In the genomic region with DNA sequence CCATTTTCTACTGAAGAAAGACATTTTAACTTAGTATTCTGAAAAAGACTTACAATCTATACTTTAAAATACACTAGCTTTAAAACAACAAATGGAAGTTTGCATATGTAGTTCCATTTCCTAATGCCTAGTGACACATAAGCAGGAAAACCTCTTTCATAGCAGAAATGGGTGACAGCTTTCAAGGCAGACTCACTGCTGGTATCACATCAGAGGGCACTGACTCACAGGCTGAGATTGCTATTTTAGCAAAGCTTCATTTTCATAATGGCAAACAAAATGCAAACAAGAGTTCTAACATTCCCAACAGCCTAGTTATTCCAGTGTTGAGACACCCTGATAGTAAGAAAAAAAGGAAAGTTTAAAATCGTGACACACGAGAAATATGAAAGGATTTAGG, we compare ENCODE assay signal across 13 cellular contexts. TPM values are rescaled to one million over a fixed set of nuclear protein-coding genes. Genes with fewer than 3 reads are reported as not detected.
DNase-seq lines count a peak whose midpoint lies in the region; ATAC-seq lines count a peak whose summit lies in the region.
"Had no signal": no experiment of that assay in that cellular context is flagged by ENCODE, and none has a peak within 500 bp of the region (broad histone marks: within the 10 kb centered on the region; RNA-seq: fewer than 3 reads in every experiment).

No MANE protein-coding gene starts in this region.

- H3K9me3 Mint-ChIP-seq in activated T-cell treated with anti-CD3 and anti-CD28 coated beads, Interleukin-2, amount 50 U/mL, for 72 hours, result no peaks in the 10 kb centered on the region
- H3K9me3 Mint-ChIP-seq in activated CD4-positive, alpha-beta memory T cell treated with anti-CD3 and anti-CD28 coated beads, Interleukin-2, amount 10 ng/mL, durations not matched to agents 7 days and 5 days, result no peaks in the 10 kb centered on the region
- no peaks in the 10 kb centered on the region for H3K9me3 Mint-ChIP-seq in stimulated activated effector memory CD8-positive, alpha-beta T cell treated with anti-CD3 and anti-CD28 coated beads, Interleukin-12 subunit alpha, Interleukin-12 subunit beta, amount 100 ng/mL, for 72 hours

- H3K36me3 Mint-ChIP-seq in activated T-cell treated with anti-CD3 and anti-CD28 coated beads, Interleukin-2, amount 50 U/mL, for 72 hours (ENCODE audit: insufficient read depth in 2 of 2), result peaks cover 0 to 12% of the 10 kb centered on the region in 2 donors
- H3K36me3 Mint-ChIP-seq in activated CD4-positive, alpha-beta memory T cell treated with anti-CD3 and anti-CD28 coated beads, Interleukin-2, amount 10 ng/mL, durations not matched to agents 7 days and 5 days (ENCODE audit: low read depth), result peaks cover 36% of the 10 kb centered on the region
- H3K36me3 Mint-ChIP-seq in stimulated activated effector memory CD8-positive, alpha-beta T cell treated with anti-CD3 and anti-CD28 coated beads, Interleukin-12 subunit alpha, Interleukin-12 subunit beta, amount 100 ng/mL, for 72 hours, result peaks cover 90% of the 10 kb centered on the region

- peak overlapping the region; percentile 83 for H3K27ac Mint-ChIP-seq in activated T-cell treated with anti-CD3 and anti-CD28 coated beads, Interleukin-2, amount 50 U/mL, for 72 hours
- H3K27ac Mint-ChIP-seq in activated CD4-positive, alpha-beta memory T cell treated with anti-CD3 and anti-CD28 coated beads, Interleukin-2, amount 10 ng/mL, durations not matched to agents 7 days and 5 days, result peak overlapping the region; percentile 0
- peak overlapping the region; percentile 69 for H3K27ac Mint-ChIP-seq in stimulated activated effector memory CD8-positive, alpha-beta T cell treated with anti-CD3 and anti-CD28 coated beads, Interleukin-12 subunit alpha, Interleukin-12 subunit beta, amount 100 ng/mL, for 72 hours

- POLR2A ChIA-PET in activated CD4-positive, alpha-beta memory T cell treated with anti-CD3 and anti-CD28 coated beads, Interleukin-2, amount 10 ng/mL, durations not matched to agents 7 days and 5 days (lab: Charles Lee), result interaction anchor here (1.2 to 1.9 kb wide), 2 partner anchors 16 to 18 kb away, joined by 3 to 6 read pairs; partner anchors contain the start of gene GSPT1

- CTCF ChIA-PET in activated CD4-positive, alpha-beta memory T cell treated with anti-CD3 and anti-CD28 coated beads, Interleukin-2, amount 10 ng/mL, durations not matched to agents 7 days and 5 days (lab: Charles Lee), result no interaction called here

- ATAC-seq in activated T-cell treated with anti-CD3 and anti-CD28 coated beads, Interleukin-2, amount 50 U/mL, for 72 hours (replicated peaks in 1 of 2), result peak in 1 of 2 donors; percentile 69
- ATAC-seq in stimulated activated effector memory CD8-positive, alpha-beta T cell treated with anti-CD3 and anti-CD28 coated beads, Interleukin-12 subunit alpha, Interleukin-12 subunit beta, amount 100 ng/mL, for 72 hours, result peak; percentile 72
- ATAC-seq: upper lobe of right lung had no signal

- H3K27me3 Mint-ChIP-seq in activated T-cell treated with anti-CD3 and anti-CD28 coated beads, Interleukin-2, amount 50 U/mL, for 72 hours (ENCODE audit: low read depth), result no peaks in the 10 kb centered on the region
- no peaks in the 10 kb centered on the region for H3K27me3 Mint-ChIP-seq in activated CD4-positive, alpha-beta memory T cell treated with anti-CD3 and anti-CD28 coated beads, Interleukin-2, amount 10 ng/mL, durations not matched to agents 7 days and 5 days

- H3K4me1 Mint-ChIP-seq in activated T-cell treated with anti-CD3 and anti-CD28 coated beads, Interleukin-2, amount 50 U/mL, for 72 hours (ENCODE audit: low read depth), result peaks cover 42% of the 10 kb centered on the region
- peaks cover 40% of the 10 kb centered on the region for H3K4me1 Mint-ChIP-seq in activated CD4-positive, alpha-beta memory T cell treated with anti-CD3 and anti-CD28 coated beads, Interleukin-2, amount 10 ng/mL, durations not matched to agents 7 days and 5 days
- H3K4me1 Mint-ChIP-seq in stimulated activated effector memory CD8-positive, alpha-beta T cell treated with anti-CD3 and anti-CD28 coated beads, Interleukin-12 subunit alpha, Interleukin-12 subunit beta, amount 100 ng/mL, for 72 hours, result peaks cover 47% of the 10 kb centered on the region

- H3K4me3 Mint-ChIP-seq in activated T-cell treated with anti-CD3 and anti-CD28 coated beads, Interleukin-2, amount 50 U/mL, for 72 hours, result peak overlapping the region in 1 of 2 donors; percentile 1
- H3K4me3 Mint-ChIP-seq in activated CD4-positive, alpha-beta memory T cell treated with anti-CD3 and anti-CD28 coated beads, Interleukin-2, amount 10 ng/mL, durations not matched to agents 7 days and 5 days, result no peak overlapping the region
- no peak overlapping the region for H3K4me3 Mint-ChIP-seq in stimulated activated effector memory CD8-positive, alpha-beta T cell treated with anti-CD3 and anti-CD28 coated beads, Interleukin-12 subunit alpha, Interleukin-12 subunit beta, amount 100 ng/mL, for 72 hours

- no peak for DNase-seq in activated T-cell treated with anti-CD3 and anti-CD28 coated beads, Interleukin-2, amount 50 U/mL, for 72 hours
- DNase-seq in activated T-cell treated with anti-CD3 and anti-CD28 coated beads, Interleukin-2, amount 50 U/mL, for 1 hour, result no peak
- no peak for DNase-seq in activated CD4-positive, alpha-beta memory T cell treated with anti-CD3 and anti-CD28 coated beads, Interleukin-2, amount 10 ng/mL, durations not matched to agents 7 days and 5 days
- DNase-seq in fibroblast of peridontal ligament (ENCODE audit: extremely low read depth) (peak; percentile 83), DMS53 treated with DMSO at 0.1 percent for 48 hours (lab: John Stamatoyannopoulos, UW; ENCODE audit: unreplicated experiment) (no peak), globus pallidus (ENCODE audit: low spot score) (no peak), DMS79 treated with DMSO at 0.1 percent for 48 hours (lab: John Stamatoyannopoulos, UW) (no peak)
- no peak for DNase-seq in stimulated activated effector memory CD8-positive, alpha-beta T cell treated with anti-CD3 and anti-CD28 coated beads, Interleukin-12 subunit alpha, Interleukin-12 subunit beta, amount 100 ng/mL, for 72 hours (ENCODE audit: low spot score in 2 of 2)
- DNase-seq: activated gamma-delta T cell treated with Interleukin-2 at 50 U/mL for 16 hours; NCI-H82; stimulated activated CD4-positive, alpha-beta T cell treated with anti-CD3 and anti-CD28 coated beads, Interleukin-2, amount 100 ng/mL, for 48 hours; T-helper 2 cell; upper lobe of right lung had no signal

RNA-seq across cellular contexts. Expression of gene GSPT1, which starts 19.0 kb away (rescaled TPM):
- total RNA-seq in activated T-cell treated with anti-CD3 and anti-CD28 coated beads, Interleukin-2, amount 50 U/mL, for 72 hours, result 100 to 1,000 TPM; 174 to 183 TPM
- total RNA-seq in activated CD4-positive, alpha-beta memory T cell treated with anti-CD3 and anti-CD28 coated beads, Interleukin-2, amount 10 ng/mL, durations not matched to agents 7 days and 5 days, result 100 to 1,000 TPM; 124 to 125 TPM

RNA-seq across cellular contexts. Expression of gene NPIPB2, which starts 45.1 kb away (rescaled TPM):
- 10 to 100 TPM; 13.3 to 17.3 TPM for total RNA-seq in activated T-cell treated with anti-CD3 and anti-CD28 coated beads, Interleukin-2, amount 50 U/mL, for 72 hours
- 1 to 10 TPM; 5.5 to 8.1 TPM for total RNA-seq in activated CD4-positive, alpha-beta memory T cell treated with anti-CD3 and anti-CD28 coated beads, Interleukin-2, amount 10 ng/mL, durations not matched to agents 7 days and 5 days

RNA-seq across cellular contexts. Expression of gene RSL1D1, which starts 45.4 kb away (rescaled TPM):
- 100 to 1,000 TPM; 267 to 360 TPM for total RNA-seq in activated T-cell treated with anti-CD3 and anti-CD28 coated beads, Interleukin-2, amount 50 U/mL, for 72 hours
- total RNA-seq in activated CD4-positive, alpha-beta memory T cell treated with anti-CD3 and anti-CD28 coated beads, Interleukin-2, amount 10 ng/mL, durations not matched to agents 7 days and 5 days, result 100 to 1,000 TPM; 146 to 157 TPM

Comparison
In these comparisons a context has a peak if more than half of its experiments do, and no peak if none do; other contexts are left out.
1. H3K27ac Mint-ChIP-seq: peak in every context shown above with its lines; median percentile 83 in activated T-cell treated with anti-CD3 and anti-CD28 coated beads, Interleukin-2, amount 50 U/mL, for 72 hours; 69 in stimulated activated effector memory CD8-positive, alpha-beta T cell treated with anti-CD3 and anti-CD28 coated beads, Interleukin-12 subunit alpha, Interleukin-12 subunit beta, amount 100 ng/mL, for 72 hours; 0 in activated CD4-positive, alpha-beta memory T cell treated with anti-CD3 and anti-CD28 coated beads, Interleukin-2, amount 10 ng/mL, durations not matched to agents 7 days and 5 days.